In the genomic region with DNA sequence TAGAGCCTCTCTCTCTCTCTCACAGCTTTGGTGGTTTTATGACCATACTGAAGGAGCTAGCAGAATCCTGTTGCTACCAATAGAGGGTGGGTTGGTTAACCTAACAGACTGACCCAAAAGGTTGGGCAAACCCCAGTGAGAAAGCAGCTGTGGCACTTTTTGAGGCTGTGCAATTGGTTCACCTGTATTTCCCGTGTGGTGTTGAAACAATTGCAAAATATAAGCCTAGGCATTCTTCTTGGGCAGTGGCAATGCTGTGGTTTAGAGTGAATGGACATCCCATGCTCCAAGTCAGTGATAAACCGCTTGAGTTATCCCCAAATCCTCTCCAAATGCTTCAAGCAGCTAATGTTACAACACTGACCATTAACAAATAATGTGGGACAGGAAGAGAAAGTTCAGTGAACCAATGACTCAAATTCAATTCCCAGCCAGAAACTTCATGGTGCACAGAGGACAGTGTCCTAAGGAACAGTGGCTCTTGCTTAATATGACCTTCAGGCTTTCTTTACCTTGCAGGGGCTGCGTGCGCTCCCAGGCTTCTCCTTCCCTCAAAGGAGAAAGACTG, we compare ENCODE assay signal across 20 cellular contexts.
DNase-seq lines count a peak whose midpoint lies in the region; ATAC-seq and TF ChIP-seq lines count a peak whose summit lies in the region.
"Had no signal": no experiment of that assay in that cellular context is flagged by ENCODE, and none has a peak within 500 bp of the region (broad histone marks: within the 10 kb centered on the region; RNA-seq: fewer than 3 reads in every experiment).

No MANE protein-coding gene starts in this region.

- H3K36me3 Mint-ChIP-seq in CD4-positive, alpha-beta memory T cell: peaks cover 14 to 28% of the 10 kb centered on the region in 2 donors
- H3K36me3 Mint-ChIP-seq in endodermal cell (ENCODE audit: low read depth): no peaks in the 10 kb centered on the region
- peaks cover 0 to 10% (median 9%) of the 10 kb centered on the region in 5 donors for H3K36me3 Mint-ChIP-seq in naive thymus-derived CD4-positive, alpha-beta T cell
- no peaks in the 10 kb centered on the region for H3K36me3 Mint-ChIP-seq in activated CD8-positive, alpha-beta memory T cell treated with anti-CD3 and anti-CD28 coated beads, Interleukin-2, amount 10 ng/mL, durations not matched to agents 7 days and 5 days

- TF ChIP-seq CTCF in Loucy (conservative IDR thresholded peaks at IDR 0.05; ENCODE audit: low read length): peak; percentile 23
- TF ChIP-seq CTCF in endodermal cell (conservative IDR thresholded peaks at IDR 0.05): peak; percentile 42

- H3K4me1 ChIP-seq in CD4-positive, alpha-beta memory T cell (ENCODE audit: insufficient read depth, low read length): peaks cover 23% of the 10 kb centered on the region
- H3K4me1 ChIP-seq in Loucy (ENCODE audit: insufficient read depth, low read length, poor library complexity, severe bottlenecking) (peaks cover 13% of the 10 kb centered on the region), endodermal cell (ENCODE audit: control insufficient read depth, insufficient read depth, low read length) (no peaks in the 10 kb centered on the region)
- H3K4me1 ChIP-seq in naive thymus-derived CD4-positive, alpha-beta T cell (ENCODE audit: control insufficient read depth in 2 of 2, insufficient read depth in 2 of 2, low read length in 2 of 2): peaks cover 0 to 12% of the 10 kb centered on the region in 2 donors
- H3K4me1 ChIP-seq: BLaER1 treated with 17β-estradiol and CSF1 and Interleukin-3, amounts not matched to agents 10 nM and 100 nM; HAP-1 had no signal

- peaks cover 18 to 35% (median 30%) of the 10 kb centered on the region in 4 donors for H3K4me1 Mint-ChIP-seq in CD4-positive, alpha-beta memory T cell
- H3K4me1 Mint-ChIP-seq in endodermal cell: peaks cover 6% of the 10 kb centered on the region
- H3K4me1 Mint-ChIP-seq in naive thymus-derived CD4-positive, alpha-beta T cell: peaks cover 0 to 15% (median 7%) of the 10 kb centered on the region in 7 donors
- peaks cover 12% of the 10 kb centered on the region for H3K4me1 Mint-ChIP-seq in activated CD8-positive, alpha-beta memory T cell treated with anti-CD3 and anti-CD28 coated beads, Interleukin-2, amount 10 ng/mL, durations not matched to agents 7 days and 5 days

- H3K4me3 ChIP-seq in CD4-positive, alpha-beta memory T cell (ENCODE audit: low read length in 2 of 2): no peak overlapping the region
- H3K4me3 ChIP-seq in Loucy (ENCODE audit: low read length, poor library complexity, severe bottlenecking): no peak overlapping the region
- no peak overlapping the region for H3K4me3 ChIP-seq in endodermal cell (ENCODE audit: low read length)
- no peak overlapping the region for H3K4me3 ChIP-seq in naive thymus-derived CD4-positive, alpha-beta T cell (ENCODE audit: low read length)
- H3K4me3 ChIP-seq: BLaER1 treated with 17β-estradiol and CSF1 and Interleukin-3, amounts not matched to agents 10 nM and 100 nM; HAP-1 had no signal

- no peaks in the 10 kb centered on the region for H3K9me3 ChIP-seq in CD4-positive, alpha-beta memory T cell (ENCODE audit: control insufficient read depth in 1 of 2, low read length in 2 of 2)
- H3K9me3 ChIP-seq in Loucy (ENCODE audit: insufficient read depth, low read depth, low read length) (0 out of 2 replicates have a peak, but pooled peaks cover 2% of the 10 kb centered on the region), endodermal cell (ENCODE audit: control insufficient read depth, low read length) (peaks cover 4% of the 10 kb centered on the region)
- H3K9me3 ChIP-seq in naive thymus-derived CD4-positive, alpha-beta T cell (ENCODE audit: control insufficient read depth in 2 of 3, low read length in 3 of 3): peaks cover 0 to 2% (median 0%) of the 10 kb centered on the region in 3 experiments
- H3K9me3 ChIP-seq: HAP-1, neutrophil had no signal

- H3K27me3 Mint-ChIP-seq in CD4-positive, alpha-beta memory T cell: no peaks in the 10 kb centered on the region
- H3K27me3 Mint-ChIP-seq in endodermal cell (ENCODE audit: insufficient read depth): no peaks in the 10 kb centered on the region
- H3K27me3 Mint-ChIP-seq in naive thymus-derived CD4-positive, alpha-beta T cell: no peaks in the 10 kb centered on the region
- no peaks in the 10 kb centered on the region for H3K27me3 Mint-ChIP-seq in activated CD8-positive, alpha-beta memory T cell treated with anti-CD3 and anti-CD28 coated beads, Interleukin-2, amount 10 ng/mL, durations not matched to agents 7 days and 5 days
- H3K27me3 Mint-ChIP-seq: activated CD4-positive, alpha-beta T cell treated with anti-CD3 and anti-CD28 coated beads, Interleukin-2, amount 10 ng/mL, durations not matched to agents 24 days and 14 days had no signal

- no peaks in the 10 kb centered on the region for H3K27me3 ChIP-seq in CD4-positive, alpha-beta memory T cell (ENCODE audit: insufficient read depth, low read length)
- H3K27me3 ChIP-seq in Loucy (ENCODE audit: insufficient read depth, low read length, poor library complexity, severe bottlenecking) (no peaks in the 10 kb centered on the region), endodermal cell (ENCODE audit: control insufficient read depth, insufficient read depth, low read length, poor library complexity, severe bottlenecking) (no peaks in the 10 kb centered on the region)
- H3K27me3 ChIP-seq in naive thymus-derived CD4-positive, alpha-beta T cell (ENCODE audit: control insufficient read depth in 2 of 2, insufficient read depth in 2 of 2, low read length in 2 of 2): no peaks in the 10 kb centered on the region
- H3K27me3 ChIP-seq: BLaER1 treated with 17β-estradiol and CSF1 and Interleukin-3, amounts not matched to agents 10 nM and 100 nM; neutrophil had no signal

- H3K79me2 ChIP-seq in Loucy (ENCODE audit: insufficient read depth, low read length): no peaks in the 10 kb centered on the region

- DNase-seq in CD4-positive, alpha-beta memory T cell: peak; percentile 42 to 63 (median 53)
- DNase-seq in endodermal cell: no peak
- DNase-seq in naive thymus-derived CD4-positive, alpha-beta T cell: no peak
- no peak for DNase-seq in activated CD8-positive, alpha-beta memory T cell treated with anti-CD3 and anti-CD28 coated beads, Interleukin-2, amount 10 ng/mL, durations not matched to agents 7 days and 5 days
- no peak for DNase-seq in stimulated activated CD4-positive, alpha-beta T cell treated with anti-CD3 and anti-CD28 coated beads, Interleukin-12 subunit alpha, Interleukin-12 subunit beta, amount 100 ng/mL, for 4 hours
- DNase-seq in SK-N-DZ (ENCODE audit: low spot score): no peak
- DNase-seq: activated CD4-positive, alpha-beta T cell treated with anti-CD3 and anti-CD28 coated beads, Interleukin-2, amount 10 ng/mL, durations not matched to agents 24 days and 14 days; aorta; NCI-H1105 treated with DMSO at 0.1 percent for 48 hours; NCI-H2227 treated with DMSO at 0.1 percent for 48 hours; stimulated activated CD4-positive, alpha-beta T cell treated with anti-CD3 and anti-CD28 coated beads, Interleukin-4, amount 100 ng/mL, for 4 hours; T1000; trophoblast cell had no signal

- no peaks in the 10 kb centered on the region for H3F3A ChIP-seq in Loucy (ENCODE audit: low read depth)

- no peak overlapping the region for H2AFZ ChIP-seq in Loucy (ENCODE audit: low read length)

- H3K4me2 ChIP-seq in Loucy (ENCODE audit: low read depth, low read length, poor library complexity, severe bottlenecking): no peak overlapping the region
- H3K4me2 ChIP-seq: BLaER1 treated with 17β-estradiol and CSF1 and Interleukin-3, amounts not matched to agents 10 nM and 100 nM had no signal

- intact Hi-C loops in CD4-positive, alpha-beta memory T cell (cut with micrococcal nuclease): loop anchor here (10.0 kb wide), 1 partner anchor 46 kb away; no protein-coding TSS in a partner anchor
- intact Hi-C loops in naive thymus-derived CD4-positive, alpha-beta T cell (cut with micrococcal nuclease): loop anchor here in 1 of 2 donors (5.0 kb wide), 1 partner anchor 51 kb away; no protein-coding TSS in a partner anchor

- POLR2A ChIA-PET in CD4-positive, alpha-beta memory T cell (lab: Charles Lee; ENCODE audit: partially characterized antibody): interaction anchor here (0.7 to 2.6 kb wide), 11 partner anchors 9 to 162 kb away, joined by 3 to 15 read pairs (median 3); no protein-coding TSS in a partner anchor
- POLR2A ChIA-PET in naive thymus-derived CD4-positive, alpha-beta T cell (lab: Charles Lee): no interaction called here

- WGBS in endodermal cell (ENCODE audit: insufficient coverage in 1 of 2, insufficient read length in 1 of 2), 2 experiments: 62 to 75% methylated on average over 3 to 4 of the region's 4 CpGs

- peak; percentile 63 for ATAC-seq in naive thymus-derived CD4-positive, alpha-beta T cell
- ATAC-seq in activated CD8-positive, alpha-beta memory T cell treated with anti-CD3 and anti-CD28 coated beads, Interleukin-2, amount 10 ng/mL, durations not matched to agents 7 days and 5 days: no peak
- ATAC-seq in GM21576 (IDR thresholded peaks at IDR 0.05; ENCODE audit: unreplicated experiment): no peak
- ATAC-seq: sciatic nerve had no signal

- no peaks in the 10 kb centered on the region for H3K9me2 ChIP-seq in Loucy (replicated peaks; ENCODE audit: low read depth, low read length)

- H3K36me3 ChIP-seq in CD4-positive, alpha-beta memory T cell (ENCODE audit: insufficient read depth, low read length): no peaks in the 10 kb centered on the region
- H3K36me3 ChIP-seq in Loucy (ENCODE audit: insufficient read depth, low read length) (no peaks in the 10 kb centered on the region), endodermal cell (ENCODE audit: control insufficient read depth, insufficient read depth, low read length) (no peaks in the 10 kb centered on the region)
- no peaks in the 10 kb centered on the region for H3K36me3 ChIP-seq in naive thymus-derived CD4-positive, alpha-beta T cell (ENCODE audit: control insufficient read depth in 2 of 3, insufficient read depth in 3 of 3, low read length in 3 of 3)
- H3K36me3 ChIP-seq: BLaER1 treated with 17β-estradiol and CSF1 and Interleukin-3, amounts not matched to agents 10 nM and 100 nM; HAP-1; neutrophil had no signal

- no peak overlapping the region for H3K4me3 Mint-ChIP-seq in CD4-positive, alpha-beta memory T cell
- no peak overlapping the region for H3K4me3 Mint-ChIP-seq in endodermal cell
- no peak overlapping the region for H3K4me3 Mint-ChIP-seq in naive thymus-derived CD4-positive, alpha-beta T cell
- H3K4me3 Mint-ChIP-seq in activated CD8-positive, alpha-beta memory T cell treated with anti-CD3 and anti-CD28 coated beads, Interleukin-2, amount 10 ng/mL, durations not matched to agents 7 days and 5 days: no peak overlapping the region
- H3K4me3 Mint-ChIP-seq: activated CD4-positive, alpha-beta T cell treated with anti-CD3 and anti-CD28 coated beads, Interleukin-2, amount 10 ng/mL, durations not matched to agents 24 days and 14 days; IgD-negative memory B cell had no signal

- no peaks in the 10 kb centered on the region for H4K20me1 ChIP-seq in Loucy (ENCODE audit: insufficient read depth, low read length, poor library complexity, severe bottlenecking)
- H4K20me1 ChIP-seq: BLaER1 treated with 17β-estradiol and CSF1 and Interleukin-3, amounts not matched to agents 10 nM and 100 nM had no signal

- H3K27ac ChIP-seq in CD4-positive, alpha-beta memory T cell (ENCODE audit: low read depth, low read length): no peak overlapping the region
- H3K27ac ChIP-seq in endodermal cell (ENCODE audit: low read depth, low read length): no peak overlapping the region
- H3K27ac ChIP-seq in naive thymus-derived CD4-positive, alpha-beta T cell (ENCODE audit: low read depth, low read length): no peak overlapping the region
- H3K27ac ChIP-seq: BLaER1 treated with 17β-estradiol and CSF1 and Interleukin-3, amounts not matched to agents 10 nM and 100 nM; neutrophil had no signal

- H3K9ac ChIP-seq in Loucy (ENCODE audit: low read depth, low read length, poor library complexity, severe bottlenecking) (no peak overlapping the region), endodermal cell (ENCODE audit: extremely low read depth, low read length, poor library complexity, severe bottlenecking) (no peak overlapping the region)
- H3K9ac ChIP-seq: BLaER1 treated with 17β-estradiol and CSF1 and Interleukin-3, amounts not matched to agents 10 nM and 100 nM had no signal

- peak overlapping the region; percentile 29 to 90 (median 76) for H3K27ac Mint-ChIP-seq in CD4-positive, alpha-beta memory T cell
- H3K27ac Mint-ChIP-seq in endodermal cell: no peak overlapping the region
- H3K27ac Mint-ChIP-seq in naive thymus-derived CD4-positive, alpha-beta T cell: peak overlapping the region in 1 of 9 donors; percentile 11
- H3K27ac Mint-ChIP-seq in activated CD8-positive, alpha-beta memory T cell treated with anti-CD3 and anti-CD28 coated beads, Interleukin-2, amount 10 ng/mL, durations not matched to agents 7 days and 5 days: no peak overlapping the region

- CTCF ChIA-PET in CD4-positive, alpha-beta memory T cell (lab: Charles Lee; ENCODE audit: partially characterized antibody): interaction anchor here (0.7 to 2.6 kb wide), 10 partner anchors 8 to 164 kb away, joined by 3 to 8 read pairs (median 3); no protein-coding TSS in a partner anchor
- CTCF ChIA-PET in naive thymus-derived CD4-positive, alpha-beta T cell (lab: Charles Lee): interaction anchor here (0.7 to 1.0 kb wide), 2 partner anchors 76 to 220 kb away, joined by 3 to 5 read pairs; no protein-coding TSS in a partner anchor
- CTCF ChIA-PET in activated CD8-positive, alpha-beta memory T cell treated with anti-CD3 and anti-CD28 coated beads, Interleukin-2, amount 10 ng/mL, durations not matched to agents 7 days and 5 days (lab: Charles Lee): interaction anchor here (0.9 to 1.8 kb wide), 2 partner anchors 19 to 156 kb away, joined by 3 to 4 read pairs; no protein-coding TSS in a partner anchor

- H3K9me3 Mint-ChIP-seq in CD4-positive, alpha-beta memory T cell: peaks cover 0 to 7% (median 0%) of the 10 kb centered on the region in 8 donors
- peaks cover under 1% of the 10 kb centered on the region for H3K9me3 Mint-ChIP-seq in endodermal cell
- H3K9me3 Mint-ChIP-seq in naive thymus-derived CD4-positive, alpha-beta T cell: peaks cover 0 to 10% (median 2%) of the 10 kb centered on the region in 11 donors
- no peaks in the 10 kb centered on the region for H3K9me3 Mint-ChIP-seq in activated CD8-positive, alpha-beta memory T cell treated with anti-CD3 and anti-CD28 coated beads, Interleukin-2, amount 10 ng/mL, durations not matched to agents 7 days and 5 days (ENCODE audit: low read depth)
- H3K9me3 Mint-ChIP-seq: IgD-negative memory B cell had no signal

Comparison
In these comparisons a context has a peak if more than half of its experiments do, and no peak if none do; other contexts are left out.
1. DNase-seq: peak in CD4-positive, alpha-beta memory T cell (5 of 5); none in endodermal cell (single experiment), naive thymus-derived CD4-positive, alpha-beta T cell (0 of 9), activated CD8-positive, alpha-beta memory T cell treated with anti-CD3 and anti-CD28 coated beads, Interleukin-2, amount 10 ng/mL, durations not matched to agents 7 days and 5 days (single experiment), stimulated activated CD4-positive, alpha-beta T cell treated with anti-CD3 and anti-CD28 coated beads, Interleukin-12 subunit alpha, Interleukin-12 subunit beta, amount 100 ng/mL, for 4 hours (single experiment) and SK-N-DZ (single experiment).
2. H3K27ac Mint-ChIP-seq: peak in CD4-positive, alpha-beta memory T cell (7 of 7); none in endodermal cell (single experiment) and activated CD8-positive, alpha-beta memory T cell treated with anti-CD3 and anti-CD28 coated beads, Interleukin-2, amount 10 ng/mL, durations not matched to agents 7 days and 5 days (single experiment).